Comparison of ENCODE assay signal across 12 cellular contexts in the genomic region with DNA sequence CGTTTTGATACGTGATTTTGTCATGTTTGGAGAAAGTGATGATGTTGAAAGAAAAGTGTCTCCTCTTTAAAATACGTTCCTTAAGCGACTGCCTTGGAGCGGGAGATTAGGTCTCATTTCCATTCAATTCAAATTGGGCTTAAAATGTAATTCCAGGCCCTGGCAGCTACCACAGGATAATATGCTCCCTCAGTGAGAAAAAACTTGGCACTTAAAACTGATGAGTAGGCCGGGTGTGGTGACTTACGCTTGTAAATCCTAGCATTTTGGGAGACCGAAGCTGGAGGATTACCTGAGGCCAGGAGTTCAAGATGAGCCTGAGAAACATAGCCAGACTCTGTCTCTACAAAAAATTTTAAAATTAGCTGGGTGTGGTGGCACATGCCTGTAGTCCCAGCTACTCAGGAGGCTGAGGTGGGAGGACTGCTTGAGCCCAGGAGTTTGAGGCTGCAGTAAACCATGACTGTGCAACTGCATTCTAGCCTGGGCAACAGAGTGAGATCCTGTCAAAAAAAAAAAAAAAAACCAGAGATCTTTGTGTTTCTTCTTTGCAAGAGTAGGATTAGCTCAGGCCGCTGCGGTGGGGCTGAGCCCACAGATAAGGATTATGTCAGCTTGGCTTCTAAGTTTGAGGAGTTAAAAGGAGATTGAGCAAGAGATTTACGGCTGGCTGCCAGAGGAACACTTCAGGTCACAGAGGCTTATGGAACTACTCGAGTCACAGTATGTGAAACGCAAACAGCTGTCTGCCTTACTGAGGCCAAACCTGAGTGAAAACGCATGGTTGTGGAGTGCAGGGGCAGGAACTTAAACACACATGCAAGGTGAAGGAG.
DNase-seq lines count a peak whose midpoint lies in the region; ATAC-seq, FAIRE-seq and TF ChIP-seq lines count a peak whose summit lies in the region.
"Had no signal": no experiment of that assay in that cellular context is flagged by ENCODE, and none has a peak within 500 bp of the region (broad histone marks: within the 10 kb centered on the region; RNA-seq: fewer than 3 reads in every experiment).

No MANE protein-coding gene starts in this region.

- H3K79me2 ChIP-seq in HepG2 (ENCODE audit: insufficient read depth, low read length), result no peaks in the 10 kb centered on the region

- no peak overlapping the region for H2AFZ ChIP-seq in HepG2 (ENCODE audit: low read length)

- H3K4me1 ChIP-seq in right lobe of liver (no peaks in the 10 kb centered on the region), HepG2 (ENCODE audit: insufficient read depth, low read length) (no peaks in the 10 kb centered on the region), ectodermal cell (ENCODE audit: control insufficient read depth, insufficient read depth, low read length) (peaks cover 33% of the 10 kb centered on the region)
- no peaks in the 10 kb centered on the region for H3K4me1 ChIP-seq in CD8-positive, alpha-beta memory T cell (ENCODE audit: insufficient read depth, low read length)

- TF ChIP-seq POLR2A in right lobe of liver (IDR thresholded peaks at IDR 0.05) (no peak), HepG2 (IDR thresholded peaks at IDR 0.05; ENCODE audit: insufficient read depth in 1 of 2, low read depth in 2 of 2, low read length in 2 of 2) (no peak)

- peak overlapping the region; percentile 94 for H3K27ac Mint-ChIP-seq in mesothelial cell of epicardium
- no peak overlapping the region for H3K27ac Mint-ChIP-seq in CD8-positive, alpha-beta memory T cell
- H3K27ac Mint-ChIP-seq: dendritic cell treated with granulocyte-macrophage colony-stimulating factor and Interleukin-4, amounts not matched to agents 40 ng/mL and 50 ng/mL, for 4 days; T-cell had no signal

- H3K4me1 Mint-ChIP-seq in mesothelial cell of epicardium, result peaks cover 82% of the 10 kb centered on the region
- no peaks in the 10 kb centered on the region for H3K4me1 Mint-ChIP-seq in CD8-positive, alpha-beta memory T cell
- H3K4me1 Mint-ChIP-seq: T-cell had no signal

- no peaks in the 10 kb centered on the region for H4K20me1 ChIP-seq in HepG2 (ENCODE audit: insufficient read depth, low read length)

- DNase-seq in right lobe of liver, result peak in 1 of 3 donors; percentile 47
- DNase-seq in HepG2 (ENCODE audit: low spot score), result no peak
- peak in 1 of 2 experiments; percentile 43 for DNase-seq in mesothelial cell of epicardium (ENCODE audit: low spot score in 2 of 2, unreplicated experiment in 2 of 2)
- no peak for DNase-seq in NCI-H2227 (lab: John Stamatoyannopoulos, UW; ENCODE audit: unreplicated experiment)
- DNase-seq in CD8-positive, alpha-beta memory T cell, result no peak
- DNase-seq: NCI-H2227 treated with DMSO at 0.1 percent for 48 hours; stimulated activated CD8-positive, alpha-beta memory T cell treated with anti-CD3 and anti-CD28 coated beads, Interleukin-4, amount 100 ng/mL, for 48 hours; T-cell had no signal

- in situ Hi-C loops in HepG2 (cut with HindIII; ENCODE audit: extremely low pct_ligation_motif_present, low pct_unique_long_range_greater_than_20kb), result no loop called here

- H3K36me3 Mint-ChIP-seq in mesothelial cell of epicardium, result no peaks in the 10 kb centered on the region
- no peaks in the 10 kb centered on the region for H3K36me3 Mint-ChIP-seq in CD8-positive, alpha-beta memory T cell
- H3K36me3 Mint-ChIP-seq: T-cell had no signal

- BruUV-seq in HepG2 (replicated peaks; lab: Mats Ljungman, UMichigan), result no TSS peak

- H3K36me3 ChIP-seq in right lobe of liver (no peaks in the 10 kb centered on the region), HepG2 (replicated peaks in 1 of 2; ENCODE audit: control insufficient read depth in 1 of 2, insufficient read depth in 2 of 2, low read length in 2 of 2) (no peaks in the 10 kb centered on the region), ectodermal cell (ENCODE audit: control insufficient read depth, insufficient read depth, low read length) (no peaks in the 10 kb centered on the region)
- H3K36me3 ChIP-seq in CD8-positive, alpha-beta memory T cell (ENCODE audit: insufficient read depth, low read length), result no peaks in the 10 kb centered on the region

- H3K4me3 ChIP-seq in right lobe of liver, result no peak overlapping the region
- H3K4me3 ChIP-seq in HepG2 (replicated peaks in 1 of 3; ENCODE audit: insufficient read depth in 1 of 3, low read depth in 2 of 3, low read length in 3 of 3), result no peak overlapping the region
- no peak overlapping the region for H3K4me3 ChIP-seq in ectodermal cell (ENCODE audit: insufficient read depth, low read depth, low read length)
- no peak overlapping the region for H3K4me3 ChIP-seq in CD8-positive, alpha-beta memory T cell (ENCODE audit: low read length)

- H3K27me3 ChIP-seq in right lobe of liver (no peaks in the 10 kb centered on the region), HepG2 (ENCODE audit: control insufficient read depth in 1 of 2, insufficient read depth in 2 of 2, low read length in 2 of 2) (peaks cover 0 to 10% of the 10 kb centered on the region in 2 experiments; a peak in 4 of 5 replicates), ectodermal cell (ENCODE audit: control insufficient read depth, insufficient read depth, low read length, poor library complexity, severe bottlenecking) (no peaks in the 10 kb centered on the region)
- no peaks in the 10 kb centered on the region for H3K27me3 ChIP-seq in CD8-positive, alpha-beta memory T cell (ENCODE audit: insufficient read depth, low read length, poor library complexity, severe bottlenecking)

- intact Hi-C loops in right lobe of liver (cut with DNase I), result no loop called here
- intact Hi-C loops in HepG2 (cut with micrococcal nuclease; ENCODE audit: unreplicated experiment), result no loop called here

- no peak for FAIRE-seq in HepG2 (lab: Jason Lieb, UNC)

- peak; percentile 49 to 85 (median 70) for ATAC-seq in right lobe of liver
- ATAC-seq in HepG2, result no peak
- ATAC-seq in GM18858 (IDR thresholded peaks at IDR 0.05; ENCODE audit: unreplicated experiment), result no peak
- no peak for ATAC-seq in GM18873 (IDR thresholded peaks at IDR 0.05; ENCODE audit: low FRiP score, unreplicated experiment)
- ATAC-seq: T-cell had no signal

- no peak overlapping the region for H3K4me3 Mint-ChIP-seq in mesothelial cell of epicardium
- H3K4me3 Mint-ChIP-seq in CD8-positive, alpha-beta memory T cell, result no peak overlapping the region
- H3K4me3 Mint-ChIP-seq: dendritic cell treated with granulocyte-macrophage colony-stimulating factor and Interleukin-4, amounts not matched to agents 40 ng/mL and 50 ng/mL, for 4 days; T-cell had no signal

- H3K9ac ChIP-seq in HepG2 (ENCODE audit: insufficient read depth, low read depth, low read length), result no peak overlapping the region

- no peaks in the 10 kb centered on the region for H3K9me3 Mint-ChIP-seq in mesothelial cell of epicardium
- peaks cover 0 to 13% (median 2%) of the 10 kb centered on the region in 5 donors for H3K9me3 Mint-ChIP-seq in CD8-positive, alpha-beta memory T cell
- H3K9me3 Mint-ChIP-seq: dendritic cell treated with granulocyte-macrophage colony-stimulating factor and Interleukin-4, amounts not matched to agents 40 ng/mL and 50 ng/mL, for 4 days had no signal

- no peak for TF ChIP-seq RAD21 in HepG2 (CRISPR knock-in tag; IDR thresholded peaks at IDR 0.05)

- TF ChIP-seq EP300 in HepG2 (IDR thresholded peaks at IDR 0.05; ENCODE audit: low read depth in 2 of 2, low read length in 2 of 2), result no peak
- TF ChIP-seq EP300 in HepG2 (CRISPR knock-in tag; IDR thresholded peaks at IDR 0.05; ENCODE audit: borderline replicate concordance), result no peak

- 64% methylated on average over 14 of the region's 14 CpGs for WGBS in right lobe of liver (ENCODE audit: insufficient coverage, low coverage, low lambda C conversion rate, missing lambda C conversion rate)
- WGBS in HepG2 (ENCODE audit: low lambda C conversion rate), result 39% methylated on average over 14 of the region's 14 CpGs
- 78 to 84% methylated on average over 14 of the region's 14 CpGs for WGBS in ectodermal cell, 2 experiments

- TF ChIP-seq CTCF in right lobe of liver (IDR thresholded peaks at IDR 0.05) (no peak), HepG2 (CRISPR knock-in tag; IDR thresholded peaks at IDR 0.05) (no peak), mesothelial cell of epicardium (IDR thresholded peaks at IDR 0.05; ENCODE audit: unreplicated experiment) (no peak)

- no peaks in the 10 kb centered on the region for H3K27me3 Mint-ChIP-seq in mesothelial cell of epicardium (ENCODE audit: low read depth)
- H3K27me3 Mint-ChIP-seq in CD8-positive, alpha-beta memory T cell, result no peaks in the 10 kb centered on the region
- H3K27me3 Mint-ChIP-seq: T-cell had no signal

- H3K9me3 ChIP-seq in right lobe of liver, result no peaks in the 10 kb centered on the region
- H3K9me3 ChIP-seq in HepG2 (ENCODE audit: low read length), result no peaks in the 10 kb centered on the region
- no peaks in the 10 kb centered on the region for H3K9me3 ChIP-seq in ectodermal cell (ENCODE audit: control insufficient read depth, low read length)
- peaks cover 3% of the 10 kb centered on the region for H3K9me3 ChIP-seq in CD8-positive, alpha-beta memory T cell (ENCODE audit: low read length)

- POLR2A ChIA-PET in HepG2 (lab: Yijun Ruan, JAX), result no interaction called here
- POLR2A ChIA-PET in CD8-positive, alpha-beta memory T cell (lab: Charles Lee), result no interaction called here

- CTCF ChIA-PET in HepG2 (lab: Yijun Ruan, JAX; ENCODE audit: low intra/inter-chr PET ratio, low total read pairs), result no interaction called here
- CTCF ChIA-PET in CD8-positive, alpha-beta memory T cell (lab: Charles Lee), result interaction anchor here (1.2 kb wide), 1 partner anchor 8 kb away, joined by 3 read pairs; no protein-coding TSS in a partner anchor

- H3K27ac ChIP-seq in right lobe of liver (no peak overlapping the region), HepG2 (ENCODE audit: extremely low read length, insufficient read depth, low read length) (no peak overlapping the region), ectodermal cell (ENCODE audit: insufficient read depth, low read depth, low read length, poor library complexity, severe bottlenecking) (peak overlapping the region; percentile 68)
- H3K27ac ChIP-seq in CD8-positive, alpha-beta memory T cell (ENCODE audit: low read depth, low read length), result no peak overlapping the region

- H3K4me2 ChIP-seq in HepG2 (ENCODE audit: low read depth, low read length), result no peak overlapping the region

TF ChIP-seq in HepG2, 621 proteins besides CTCF, POLR2A, EP300 and RAD21 (continues in another document):
- TF ChIP-seq RBM22 (optimal IDR thresholded peaks at IDR 0.05; ENCODE audit: low read length) (no peak), ZNF235 (CRISPR knock-in tag; IDR thresholded peaks at IDR 0.05; ENCODE audit: borderline replicate concordance) (no peak), ZNF570 (CRISPR knock-in tag; IDR thresholded peaks at IDR 0.05; ENCODE audit: borderline replicate concordance) (no peak), ZFP1 (CRISPR knock-in tag; IDR thresholded peaks at IDR 0.05) (no peak)

Comparison
In these comparisons a context has a peak if more than half of its experiments do, and no peak if none do; other contexts are left out.
1. ATAC-seq: peak in right lobe of liver (4 of 4); none in HepG2 (single experiment), GM18858 (single experiment) and GM18873 (single experiment).